ENCODE assay signal across 16 cellular contexts in the genomic region with DNA sequence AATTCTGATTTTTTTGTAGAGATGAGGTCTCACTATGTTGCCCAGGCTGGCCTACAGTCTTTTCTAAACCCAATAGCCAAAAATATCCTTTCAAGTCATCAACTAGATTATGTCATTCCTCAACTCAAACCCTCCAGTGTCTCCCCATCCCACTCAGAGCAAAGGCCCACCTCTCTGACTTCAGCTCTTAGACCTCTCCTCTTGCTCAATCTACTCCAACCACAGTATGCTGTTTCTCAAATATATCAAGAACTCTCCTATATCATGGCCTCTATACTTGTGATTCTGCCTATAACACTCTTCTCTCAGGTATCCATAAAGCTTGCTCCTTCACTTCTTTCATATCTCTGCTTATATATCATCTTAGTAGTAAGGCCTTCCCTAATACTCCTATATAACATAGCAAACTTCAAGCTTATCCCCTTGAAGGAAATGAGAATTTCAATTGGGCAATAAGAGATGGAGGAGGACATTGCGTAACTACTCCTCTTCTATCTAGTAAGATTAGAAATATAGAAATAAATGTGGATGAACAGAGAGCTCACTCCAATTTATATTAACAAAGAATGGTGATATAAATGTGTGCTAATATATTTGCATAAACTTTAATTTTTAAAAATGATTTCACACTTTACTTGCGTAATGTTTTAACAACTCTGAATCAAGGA.
"Had no signal": no experiment of that assay in that cellular context is flagged by ENCODE, and none has a peak within 500 bp of the region (broad histone marks: within the 10 kb centered on the region; RNA-seq: fewer than 3 reads in every experiment).

No MANE protein-coding gene starts in this region.

- H3K27ac ChIP-seq: epithelial cell of prostate, neutrophil, thyroid gland, WERI-Rb-1 had no signal

- ATAC-seq: activated CD8-positive, alpha-beta T cell treated with anti-CD3 and anti-CD28 coated beads, Interleukin-2, amount 10 ng/mL, durations not matched to agents 7 days and 5 days; effector memory CD8-positive, alpha-beta T cell; naive thymus-derived CD4-positive, alpha-beta T cell; stimulated activated effector memory CD8-positive, alpha-beta T cell treated with anti-CD3 and anti-CD28 coated beads, Interleukin-12 subunit alpha, Interleukin-12 subunit beta, amount 100 ng/mL, for 72 hours had no signal

- H3K4me3 ChIP-seq: thyroid gland had no signal

- H3K27me3 ChIP-seq: neutrophil, thyroid gland had no signal

- H3K9me3 ChIP-seq: neutrophil, thyroid gland had no signal

- H3K36me3 ChIP-seq: neutrophil, thyroid gland, WERI-Rb-1 had no signal

- DNase-seq: activated CD4-positive, alpha-beta T cell treated with anti-CD3 and anti-CD28 coated beads for 4 hours; activated CD8-positive, alpha-beta memory T cell treated with anti-CD3 and anti-CD28 coated beads, Interleukin-2, amount 50 U/mL, for 48 hours; activated CD8-positive, alpha-beta T cell treated with anti-CD3 and anti-CD28 coated beads, Interleukin-2, amount 10 ng/mL, durations not matched to agents 7 days and 5 days; activated naive CD4-positive, alpha-beta T cell treated with anti-CD3 and anti-CD28 coated beads for 36 hours; central memory CD4-positive, alpha-beta T cell; effector memory CD8-positive, alpha-beta T cell; mammary epithelial cell; naive thymus-derived CD4-positive, alpha-beta T cell; posterior cingulate gyrus; thyroid gland; WERI-Rb-1 had no signal

- H3K4me1 ChIP-seq: thyroid gland had no signal

- FAIRE-seq: islet of Langerhans, urothelium cell line had no signal
